12 cellular contexts compared by ENCODE assay signal in genomic region chr6:157867155-157867559, GRCh38. TPM values are rescaled to one million over a fixed set of nuclear protein-coding genes. Genes with fewer than 3 reads are reported as not detected.
DNase-seq lines count a peak whose midpoint lies in the region; ATAC-seq and TF ChIP-seq lines count a peak whose summit lies in the region.
"Had no signal": no experiment of that assay in that cellular context is flagged by ENCODE, and none has a peak within 500 bp of the region (broad histone marks: within the 10 kb centered on the region; RNA-seq: fewer than 3 reads in every experiment).

No MANE protein-coding gene starts in this region.

- H3K36me3 Mint-ChIP-seq in HFFc6 (ENCODE audit: low read depth), result peaks cover 7% of the 10 kb centered on the region; the same call in 1 of the 2 replicates
- H3K36me3 Mint-ChIP-seq in activated T-helper 1 cell treated with anti-CD3 and anti-CD28 coated beads, Interleukin-12 subunit alpha, Interleukin-12 subunit beta, Interleukin-2, Interleukin-4 antibody, amounts not matched to agents 30 ng/mL and 10 ng/mL and 1 ng/mL, durations not matched to agents 14 hours and 24 hours and 36 hours (ENCODE audit: low read depth), result peaks cover 11% of the 10 kb centered on the region

- no peaks in the 10 kb centered on the region for H3K9me3 Mint-ChIP-seq in HFFc6
- H3K9me3 Mint-ChIP-seq in activated T-helper 1 cell treated with anti-CD3 and anti-CD28 coated beads, Interleukin-12 subunit alpha, Interleukin-12 subunit beta, Interleukin-2, Interleukin-4 antibody, amounts not matched to agents 30 ng/mL and 10 ng/mL and 1 ng/mL, durations not matched to agents 14 hours and 24 hours and 36 hours, result no peaks in the 10 kb centered on the region
- H3K9me3 Mint-ChIP-seq: central memory CD8-positive, alpha-beta T cell had no signal

- H3K27me3 ChIP-seq in A673 (replicated peaks; ENCODE audit: insufficient read depth, low read depth, low read length, poor library complexity), result no peaks in the 10 kb centered on the region
- no peaks in the 10 kb centered on the region for H3K27me3 ChIP-seq in gastroesophageal sphincter
- H3K27me3 ChIP-seq: tibial nerve had no signal

- H3K27me3 Mint-ChIP-seq in HFFc6 (ENCODE audit: insufficient read depth), result no peaks in the 10 kb centered on the region; the same call in 1 of the 2 replicates
- peaks cover 8% of the 10 kb centered on the region for H3K27me3 Mint-ChIP-seq in activated T-helper 1 cell treated with anti-CD3 and anti-CD28 coated beads, Interleukin-12 subunit alpha, Interleukin-12 subunit beta, Interleukin-2, Interleukin-4 antibody, amounts not matched to agents 30 ng/mL and 10 ng/mL and 1 ng/mL, durations not matched to agents 14 hours and 24 hours and 36 hours (ENCODE audit: insufficient read depth)
- H3K27me3 Mint-ChIP-seq: central memory CD8-positive, alpha-beta T cell had no signal

- H3K27ac Mint-ChIP-seq in HFFc6, result peak overlapping the region; percentile 54
- no peak overlapping the region for H3K27ac Mint-ChIP-seq in activated T-helper 1 cell treated with anti-CD3 and anti-CD28 coated beads, Interleukin-12 subunit alpha, Interleukin-12 subunit beta, Interleukin-2, Interleukin-4 antibody, amounts not matched to agents 30 ng/mL and 10 ng/mL and 1 ng/mL, durations not matched to agents 14 hours and 24 hours and 36 hours

- no TSS peak for BruUV-seq in A673 (replicated peaks; lab: Mats Ljungman, UMichigan)

- H3K4me1 ChIP-seq in A673 (ENCODE audit: insufficient read depth, low read length, poor library complexity, severe bottlenecking) (peaks cover 14% of the 10 kb centered on the region), gastroesophageal sphincter (peaks cover 2 to 70% (median 9%) of the 10 kb centered on the region in 3 donors)

- H3K4me3 ChIP-seq in A673 (ENCODE audit: low read depth, low read length, poor library complexity, severe bottlenecking) (no peak overlapping the region), gastroesophageal sphincter (no peak overlapping the region)
- H3K4me3 ChIP-seq: tibial nerve had no signal

- CTCF ChIA-PET in A673 (lab: Charles Lee), result no interaction called here

- 48 to 53% methylated on average over 4 to 5 of the region's 5 CpGs for WGBS in gastroesophageal sphincter (ENCODE audit: low coverage in 1 of 2), 2 donors

- no peak for TF ChIP-seq POLR2A in gastroesophageal sphincter (IDR thresholded peaks at IDR 0.05)

- POLR2A ChIA-PET in A673 (lab: Charles Lee; ENCODE audit: low non-redundant PET), result no interaction called here

- TF ChIP-seq CTCF in A673 (conservative IDR thresholded peaks at IDR 0.05; ENCODE audit: low read depth, low read length) (no peak), HFFc6 (IDR thresholded peaks at IDR 0.05) (no peak), gastroesophageal sphincter (IDR thresholded peaks at IDR 0.05) (no peak)

- H3K36me3 ChIP-seq in A673 (ENCODE audit: insufficient read depth, low read length, poor library complexity, severe bottlenecking) (no peaks in the 10 kb centered on the region), gastroesophageal sphincter (peaks cover 0 to 26% of the 10 kb centered on the region in 2 donors)

- ATAC-seq in gastroesophageal sphincter (peak; percentile 28), HG03097 (IDR thresholded peaks at IDR 0.05; ENCODE audit: low FRiP score, unreplicated experiment) (no peak)

- H3K4me1 Mint-ChIP-seq in HFFc6 (ENCODE audit: low read depth), result peaks cover 43% of the 10 kb centered on the region
- H3K4me1 Mint-ChIP-seq in activated T-helper 1 cell treated with anti-CD3 and anti-CD28 coated beads, Interleukin-12 subunit alpha, Interleukin-12 subunit beta, Interleukin-2, Interleukin-4 antibody, amounts not matched to agents 30 ng/mL and 10 ng/mL and 1 ng/mL, durations not matched to agents 14 hours and 24 hours and 36 hours (ENCODE audit: low read depth), result peaks cover 16% of the 10 kb centered on the region
- H3K4me1 Mint-ChIP-seq: central memory CD8-positive, alpha-beta T cell had no signal

- TF ChIP-seq EP300 in gastroesophageal sphincter (IDR thresholded peaks at IDR 0.05), result no peak

- H3K4me3 Mint-ChIP-seq in HFFc6, result no peak overlapping the region; the same call in 1 of the 2 replicates
- peak overlapping the region; percentile 7 for H3K4me3 Mint-ChIP-seq in activated T-helper 1 cell treated with anti-CD3 and anti-CD28 coated beads, Interleukin-12 subunit alpha, Interleukin-12 subunit beta, Interleukin-2, Interleukin-4 antibody, amounts not matched to agents 30 ng/mL and 10 ng/mL and 1 ng/mL, durations not matched to agents 14 hours and 24 hours and 36 hours
- H3K4me3 Mint-ChIP-seq: central memory CD8-positive, alpha-beta T cell had no signal

- peak; percentile 18 for DNase-seq in A673 (ENCODE audit: low spot score)
- DNase-seq in HFFc6, result peak; percentile 29
- DNase-seq in activated T-helper 1 cell treated with anti-CD3 and anti-CD28 coated beads, Interleukin-12 subunit alpha, Interleukin-12 subunit beta, Interleukin-2, Interleukin-4 antibody, amounts not matched to agents 30 ng/mL and 10 ng/mL and 1 ng/mL, durations not matched to agents 14 hours and 24 hours and 36 hours (ENCODE audit: low spot score), result no peak
- DNase-seq in activated effector memory CD4-positive, alpha-beta T cell treated with Interleukin-2 at 50 U/mL for 16 hours, result no peak
- DNase-seq in GOT3 (lab: John Stamatoyannopoulos, UW), result no peak
- no peak for DNase-seq in cardiac septum (ENCODE audit: low spot score)
- DNase-seq: DMS53, NCI-H1436 treated with DMSO at 0.1 percent for 48 hours had no signal

- H3K9me3 ChIP-seq in A673 (ENCODE audit: low read depth, low read length, poor library complexity, severe bottlenecking), result no peaks in the 10 kb centered on the region
- H3K9me3 ChIP-seq in gastroesophageal sphincter, result no peaks in the 10 kb centered on the region
- H3K9me3 ChIP-seq: tibial nerve had no signal

- no peak overlapping the region for H3K27ac ChIP-seq in A673 (ENCODE audit: low read depth, low read length, poor library complexity, severe bottlenecking)
- no peak overlapping the region for H3K27ac ChIP-seq in gastroesophageal sphincter

- intact Hi-C loops in A673 (cut with micrococcal nuclease; ENCODE audit: unreplicated experiment) (no loop called here), cardiac septum (cut with DNase I) (loop anchor here (5.0 kb wide), 2 partner anchors 45 to 200 kb away; partner anchors contain the start of gene SNX9)
- intact Hi-C loops in activated T-helper 1 cell treated with anti-CD3 and anti-CD28 coated beads, Interleukin-12 subunit alpha, Interleukin-12 subunit beta, Interleukin-2, Interleukin-4 antibody, amounts not matched to agents 30 ng/mL and 10 ng/mL and 1 ng/mL, durations not matched to agents 14 hours and 24 hours and 36 hours (cut with micrococcal nuclease), result loop anchor here (2.0 kb wide), 1 partner anchor 42 kb away; no protein-coding TSS in a partner anchor

RNA-seq across cellular contexts. Expression of gene SNX9, which starts 44.1 kb away (rescaled TPM):
- total RNA-seq in A673 (2021), result 24.8 and 29.5 TPM in 2 replicates
- 10 to 100 TPM; 37.2 to 46.6 (median 40.9) TPM for total RNA-seq in HFFc6 (2021; fragmentation: NEBNext Ultra II Directional; extraction: Animal tissue kit (Norgen Biotek cat#: 25700))
- total RNA-seq in activated T-helper 1 cell treated with anti-CD3 and anti-CD28 coated beads, Interleukin-12 subunit alpha, Interleukin-12 subunit beta, Interleukin-2, Interleukin-4 antibody, amounts not matched to agents 30 ng/mL and 10 ng/mL and 1 ng/mL, durations not matched to agents 14 hours and 24 hours and 36 hours, result 53.4 TPM in 2 replicates
- total RNA-seq in gastroesophageal sphincter, result 100 to 1,000 TPM in 1 of 4 donors, 10 to 100 TPM in 3; 68.3 to 101 (median 85.0) TPM
- total RNA-seq in cardiac septum, result 34.2 TPM

Comparison
In these comparisons a context has a peak if more than half of its experiments do, and no peak if none do; other contexts are left out.
1. DNase-seq: peak in A673 (single experiment) and HFFc6 (single experiment); none in activated T-helper 1 cell treated with anti-CD3 and anti-CD28 coated beads, Interleukin-12 subunit alpha, Interleukin-12 subunit beta, Interleukin-2, Interleukin-4 antibody, amounts not matched to agents 30 ng/mL and 10 ng/mL and 1 ng/mL, durations not matched to agents 14 hours and 24 hours and 36 hours (single experiment), activated effector memory CD4-positive, alpha-beta T cell treated with Interleukin-2 at 50 U/mL for 16 hours (single experiment), GOT3 (single experiment) and cardiac septum (single experiment).